Comparison of ENCODE assay signal across 18 cellular contexts in genomic region chr6:158751842-158752424, GRCh38.
DNase-seq lines count a peak whose midpoint lies in the region; ATAC-seq, FAIRE-seq and TF ChIP-seq lines count a peak whose summit lies in the region.
"Had no signal": no experiment of that assay in that cellular context is flagged by ENCODE, and none has a peak within 500 bp of the region (broad histone marks: within the 10 kb centered on the region; RNA-seq: fewer than 3 reads in every experiment).

No MANE protein-coding gene starts in this region.

- H2BK12ac ChIP-seq in mesenchymal stem cell (ENCODE audit: low read length in 2 of 2), result no peak overlapping the region

- no peak for FAIRE-seq in A549 (lab: Jason Lieb, UNC)

- TF ChIP-seq CTCF in A549 (IDR thresholded peaks at IDR 0.05), result no peak

- H2AK5ac ChIP-seq in mesenchymal stem cell (ENCODE audit: low read length, severe bottlenecking), result peak overlapping the region; percentile 68

- CTCF ChIA-PET in A549 (lab: Yijun Ruan, JAX), result no interaction called here

- H3K27ac Mint-ChIP-seq in effector memory CD8-positive, alpha-beta T cell, result peak overlapping the region; percentile 46 to 63
- H3K27ac Mint-ChIP-seq: activated CD4-positive, alpha-beta T cell treated with anti-CD3 and anti-CD28 coated beads, Interleukin-2, amount 10 ng/mL, durations not matched to agents 7 days and 5 days had no signal

- no peak overlapping the region for H3K4me3 Mint-ChIP-seq in effector memory CD8-positive, alpha-beta T cell
- H3K4me3 Mint-ChIP-seq: activated CD4-positive, alpha-beta T cell treated with anti-CD3 and anti-CD28 coated beads, Interleukin-2, amount 10 ng/mL, durations not matched to agents 7 days and 5 days; CD8-positive, alpha-beta memory T cell had no signal

- H4K91ac ChIP-seq in mesenchymal stem cell (ENCODE audit: low read length), result no peak overlapping the region

- H3K4me3 ChIP-seq in A549 (no peak overlapping the region), H7 (ENCODE audit: insufficient read depth, low read depth, low read length) (no peak overlapping the region), mesenchymal stem cell (ENCODE audit: insufficient read depth in 1 of 2, low read depth in 1 of 2, low read length in 2 of 2) (no peak overlapping the region)
- H3K4me3 ChIP-seq: heart right ventricle, testis had no signal

- no peaks in the 10 kb centered on the region for H3K27me3 Mint-ChIP-seq in effector memory CD8-positive, alpha-beta T cell
- H3K27me3 Mint-ChIP-seq: activated CD4-positive, alpha-beta T cell treated with anti-CD3 and anti-CD28 coated beads, Interleukin-2, amount 10 ng/mL, durations not matched to agents 7 days and 5 days; CD8-positive, alpha-beta memory T cell had no signal

- H3K9me3 ChIP-seq in A549 (no peaks in the 10 kb centered on the region), mesenchymal stem cell (ENCODE audit: control insufficient read depth, low read length) (no peaks in the 10 kb centered on the region)
- H3K9me3 ChIP-seq: heart right ventricle, testis had no signal

- no peak overlapping the region for H4K8ac ChIP-seq in mesenchymal stem cell (ENCODE audit: low read length)

- H3K9me3 Mint-ChIP-seq in effector memory CD8-positive, alpha-beta T cell, result no peaks in the 10 kb centered on the region
- H3K9me3 Mint-ChIP-seq: activated CD4-positive, alpha-beta T cell treated with anti-CD3 and anti-CD28 coated beads, Interleukin-2, amount 10 ng/mL, durations not matched to agents 7 days and 5 days; CD8-positive, alpha-beta memory T cell had no signal

- H2BK120ac ChIP-seq in mesenchymal stem cell (ENCODE audit: low read depth, low read length), result no peak overlapping the region

- H3K36me3 Mint-ChIP-seq in effector memory CD8-positive, alpha-beta T cell (ENCODE audit: insufficient read depth), result peaks cover 65% of the 10 kb centered on the region

- H2BK15ac ChIP-seq in mesenchymal stem cell (ENCODE audit: low read depth, poor library complexity, severe bottlenecking), result no peak overlapping the region

- H3K36me3 ChIP-seq in H7 (replicated peaks; ENCODE audit: control insufficient read depth, insufficient read depth, low read length), result no peaks in the 10 kb centered on the region
- no peaks in the 10 kb centered on the region for H3K36me3 ChIP-seq in mesenchymal stem cell (ENCODE audit: control insufficient read depth in 1 of 2, insufficient read depth in 2 of 2, low read depth in 1 of 2, low read length in 2 of 2)

- POLR2A ChIA-PET in A549 (lab: Yijun Ruan, JAX), result no interaction called here

- no peaks in the 10 kb centered on the region for H3K79me1 ChIP-seq in mesenchymal stem cell (replicated peaks; ENCODE audit: low read length, poor library complexity, severe bottlenecking)

- no peak overlapping the region for H2BK5ac ChIP-seq in mesenchymal stem cell (ENCODE audit: low read depth, low read length, poor library complexity, severe bottlenecking)

- H3K14ac ChIP-seq in mesenchymal stem cell (ENCODE audit: low read length in 2 of 2), result no peak overlapping the region

- ATAC-seq in A549 (peak in 1 of 2 experiments; percentile 31; a peak in 2 of 6 replicates), HG02678 (IDR thresholded peaks at IDR 0.05; ENCODE audit: unreplicated experiment) (no peak), HG03342 (IDR thresholded peaks at IDR 0.05; ENCODE audit: unreplicated experiment) (no peak)
- no peak for ATAC-seq in effector memory CD8-positive, alpha-beta T cell (replicated peaks)

- TF ChIP-seq POLR2A in A549 (IDR thresholded peaks at IDR 0.05; ENCODE audit: low read length), result no peak

- peaks cover 1 to 19% of the 10 kb centered on the region in 2 donors for H3K4me1 Mint-ChIP-seq in effector memory CD8-positive, alpha-beta T cell (ENCODE audit: low read depth in 2 of 2)
- H3K4me1 Mint-ChIP-seq: CD8-positive, alpha-beta memory T cell had no signal

- TF ChIP-seq RAD21 in A549 (conservative IDR thresholded peaks at IDR 0.05 in 1 of 2, IDR thresholded peaks at IDR 0.05 in 1 of 2), result no peak

- no peak for TF ChIP-seq EP300 in A549 (IDR thresholded peaks at IDR 0.05)

- no peak for DNase-seq in A549 (ENCODE audit: low read depth in 1 of 2, low spot score in 1 of 2)
- DNase-seq in H7, result peak; percentile 25
- DNase-seq in effector memory CD8-positive, alpha-beta T cell, result no peak
- no peak for DNase-seq in mesenchymal stem cell
- no peak for DNase-seq in GF-D8 (lab: John Stamatoyannopoulos, UW)
- DNase-seq in activated gamma-delta T cell (lab: John Stamatoyannopoulos, UW), result no peak
- DNase-seq: activated CD4-positive, alpha-beta T cell treated with anti-CD3 and anti-CD28 coated beads, Interleukin-2, amount 10 ng/mL, durations not matched to agents 7 days and 5 days; activated CD8-positive, alpha-beta memory T cell treated with anti-CD3 and anti-CD28 coated beads, Interleukin-2, amount 50 U/mL, for 48 hours; CD8-positive, alpha-beta memory T cell; central memory CD4-positive, alpha-beta T cell; NCI-H526 treated with DMSO at 0.1 percent for 48 hours; stimulated activated CD4-positive, alpha-beta T cell treated with anti-CD3 and anti-CD28 coated beads, Interleukin-15, amount 100 ng/mL, for 24 hours; T-helper 1 cell; testis had no signal

- H3K18ac ChIP-seq in mesenchymal stem cell (ENCODE audit: low read depth in 1 of 2, low read length in 2 of 2), result no peak overlapping the region

- peaks cover 12% of the 10 kb centered on the region; the same call in 2 of the 3 replicates for H3K4me1 ChIP-seq in A549
- H3K4me1 ChIP-seq in mesenchymal stem cell (ENCODE audit: control insufficient read depth, insufficient read depth, low read depth, low read length), result peaks cover 11% of the 10 kb centered on the region

- H3K9ac ChIP-seq in mesenchymal stem cell (ENCODE audit: low read length), result no peak overlapping the region
- H3K9ac ChIP-seq: KMS-11 had no signal

- 47% methylated on average over 11 of the region's 11 CpGs for WGBS in A549 (ENCODE audit: missing lambda C conversion rate)
- WGBS in mesenchymal stem cell, result 94% methylated on average over 11 of the region's 11 CpGs

- no peak overlapping the region for H3K4ac ChIP-seq in mesenchymal stem cell (ENCODE audit: low read depth in 1 of 2, low read length in 2 of 2)

- H3K4me2 ChIP-seq in A549 (peak overlapping the region; percentile 6; the same call in 1 of the 3 replicates), mesenchymal stem cell (ENCODE audit: low read length, poor library complexity, severe bottlenecking) (no peak overlapping the region)
- H3K4me2 ChIP-seq: KMS-11 had no signal

- H3K27ac ChIP-seq in A549 (peak overlapping the region in 1 of 2 experiments; percentile 5; a peak in 2 of 6 replicates), mesenchymal stem cell (ENCODE audit: low read length, poor library complexity, severe bottlenecking) (peak overlapping the region; percentile 39)
- H3K27ac ChIP-seq: KMS-11, testis had no signal

- H3K23ac ChIP-seq in mesenchymal stem cell (ENCODE audit: low read length in 2 of 2), result no peak overlapping the region

- no peak overlapping the region for H2AFZ ChIP-seq in mesenchymal stem cell (ENCODE audit: low read depth, low read length)

- H3K27me3 ChIP-seq in H7 (ENCODE audit: control insufficient read depth, insufficient read depth, low read length) (no peaks in the 10 kb centered on the region), mesenchymal stem cell (ENCODE audit: control insufficient read depth in 1 of 2, insufficient read depth in 1 of 2, low read length in 2 of 2) (no peaks in the 10 kb centered on the region)
- H3K27me3 ChIP-seq: heart right ventricle, testis had no signal

TF ChIP-seq in A549, 52 proteins besides CTCF, POLR2A, EP300 and RAD21:
- no peak for TF ChIP-seq EHMT2 (IDR thresholded peaks at IDR 0.05; ENCODE audit: low read depth)
- TF ChIP-seq BHLHE40 (IDR thresholded peaks at IDR 0.05; ENCODE audit: low read depth, low read length), result no peak
- no peak for TF ChIP-seq ZSCAN20 (CRISPR knock-in tag; IDR thresholded peaks at IDR 0.05)
- TF ChIP-seq CBX8 (IDR thresholded peaks at IDR 0.05), result no peak
- no peak for TF ChIP-seq CEBPB (IDR thresholded peaks at IDR 0.05)
- no peak for TF ChIP-seq MAX (IDR thresholded peaks at IDR 0.05)
